ENCODE assay signal across 15 cellular contexts in genomic region chr3:19264424-19264823, GRCh38.
DNase-seq lines count a peak whose midpoint lies in the region; ATAC-seq and TF ChIP-seq lines count a peak whose summit lies in the region.
"Had no signal": no experiment of that assay in that cellular context is flagged by ENCODE, and none has a peak within 500 bp of the region (broad histone marks: within the 10 kb centered on the region; RNA-seq: fewer than 3 reads in every experiment).

No MANE protein-coding gene starts in this region.

- H3K4me2 ChIP-seq in KMS-11 = peak overlapping the region; percentile 16; the same call in 1 of the 2 replicates

- H3K4me1 Mint-ChIP-seq in activated B cell treated with CpG ODN at 0.5 μM for 24 hours = peaks cover 7% of the 10 kb centered on the region

- ATAC-seq in activated B cell treated with CpG ODN at 0.5 μM for 24 hours (ENCODE audit: low read depth) = peak; percentile 28

- H3K27me3 Mint-ChIP-seq in activated B cell treated with CpG ODN at 0.5 μM for 24 hours = no peaks in the 10 kb centered on the region

- H3K36me3 ChIP-seq in KMS-11 (ENCODE audit: insufficient read depth) = no peaks in the 10 kb centered on the region

- no peak overlapping the region for H3K27ac Mint-ChIP-seq in activated B cell treated with CpG ODN at 0.5 μM for 24 hours

- CTCF ChIA-PET in activated B cell treated with CpG ODN at 0.5 μM for 24 hours (lab: Charles Lee) = interaction anchor here (1.2 kb wide), 1 partner anchor 602 kb away, joined by 3 read pairs; no protein-coding TSS in a partner anchor

- H4K20me1 ChIP-seq in KMS-11 (ENCODE audit: insufficient read depth) = no peaks in the 10 kb centered on the region

- H3K79me2 ChIP-seq in KMS-11 (ENCODE audit: insufficient read depth, low read depth) = no peaks in the 10 kb centered on the region

- no peak overlapping the region for H3K4me3 ChIP-seq in KMS-11 (IDR thresholded peaks at IDR 0.05; ENCODE audit: insufficient read depth, low read depth, low read length)

- H3K27me3 ChIP-seq in KMS-11 (ENCODE audit: insufficient read depth, low read depth) = no peaks in the 10 kb centered on the region

- no peak overlapping the region for H3K27ac ChIP-seq in KMS-11
- H3K27ac ChIP-seq: C4-2B had no signal

- H3K9me3 Mint-ChIP-seq in activated B cell treated with CpG ODN at 0.5 μM for 24 hours = no peaks in the 10 kb centered on the region

- DNase-seq in NOMO-1 treated with DMSO at 0.1 percent for 48 hours (lab: John Stamatoyannopoulos, UW; ENCODE audit: unreplicated experiment) = peak; percentile 12
- DNase-seq in NOMO-1 treated with dmso at 0.1 percent for 144 hours (lab: John Stamatoyannopoulos, UW; ENCODE audit: unreplicated experiment) = no peak
- DNase-seq in activated B cell treated with CpG ODN at 0.5 μM for 24 hours = no peak
- no peak for DNase-seq in NCI-H2107 treated with DMSO at 0.1 percent for 48 hours (lab: John Stamatoyannopoulos, UW; ENCODE audit: unreplicated experiment)
- no peak for DNase-seq in Kasumi-1 (lab: John Stamatoyannopoulos, UW)
- DNase-seq in putamen (ENCODE audit: low spot score) = no peak
- DNase-seq in GM19240 (ENCODE audit: insufficient read length, low spot score) = no peak
- DNase-seq: 8988T, GOT3, NCI-H1436 treated with DMSO at 0.1 percent for 48 hours, NCI-H2081 treated with DMSO at 0.1 percent for 48 hours, NCI-H345, NCI-H526 treated with DMSO at 0.1 percent for 48 hours had no signal

- H3K36me3 Mint-ChIP-seq in activated B cell treated with CpG ODN at 0.5 μM for 24 hours (ENCODE audit: low read depth) = no peaks in the 10 kb centered on the region

- intact Hi-C loops in activated B cell treated with CpG ODN at 0.5 μM for 24 hours (cut with micrococcal nuclease) = no loop called here

- no peak overlapping the region for H2AFZ ChIP-seq in KMS-11 (ENCODE audit: low read depth)

- no peak overlapping the region for H3K4me3 Mint-ChIP-seq in activated B cell treated with CpG ODN at 0.5 μM for 24 hours

- POLR2A ChIA-PET in activated B cell treated with CpG ODN at 0.5 μM for 24 hours (lab: Charles Lee) = no interaction called here

- peaks cover 36% of the 10 kb centered on the region for H3K4me1 ChIP-seq in KMS-11 (ENCODE audit: low read depth, poor library complexity, severe bottlenecking)

- H3K9ac ChIP-seq in KMS-11 = no peak overlapping the region

- TF ChIP-seq CTCF in KMS-11 (conservative IDR thresholded peaks at IDR 0.05; ENCODE audit: low read depth, low read length) (no peak), activated B cell treated with CpG ODN at 0.5 μM for 24 hours (IDR thresholded peaks at IDR 0.05) (no peak)
